In the genomic region with DNA sequence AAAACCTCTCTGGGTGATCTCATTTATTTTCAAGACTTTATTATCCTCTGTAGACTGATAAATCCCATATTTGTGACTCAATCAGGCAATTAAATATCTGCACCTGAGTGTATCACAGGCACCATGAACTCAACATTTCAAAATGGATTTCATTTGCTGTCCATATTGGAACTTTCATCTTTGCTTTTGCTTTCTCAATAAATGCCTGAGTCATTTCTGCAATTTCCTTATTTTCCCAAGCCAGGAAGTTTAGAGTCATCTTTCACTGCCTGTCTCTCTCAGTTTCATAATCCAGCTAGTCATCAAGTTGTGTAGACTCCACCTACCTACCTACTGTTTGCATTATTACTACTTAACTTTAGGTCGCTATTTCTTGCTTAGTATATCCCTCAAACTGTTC, we compare ENCODE assay signal across 13 cellular contexts.
DNase-seq lines count a peak whose midpoint lies in the region; ATAC-seq and TF ChIP-seq lines count a peak whose summit lies in the region.
"Had no signal": no experiment of that assay in that cellular context is flagged by ENCODE, and none has a peak within 500 bp of the region (broad histone marks: within the 10 kb centered on the region; RNA-seq: fewer than 3 reads in every experiment).

No MANE protein-coding gene starts in this region.

- H3K27ac ChIP-seq in A673 (ENCODE audit: low read depth, low read length, poor library complexity, severe bottlenecking) (peak overlapping the region; percentile 47), SU-DHL-6 (ENCODE audit: low read depth, low read length) (peak overlapping the region; percentile 38; the same call in 1 of the 2 replicates)

- no peak overlapping the region for H3K4me2 ChIP-seq in SU-DHL-6 (ENCODE audit: low read depth, low read length, poor library complexity, severe bottlenecking)

- POLR2A ChIA-PET in A673 (lab: Charles Lee; ENCODE audit: low non-redundant PET): no interaction called here

- H3K9ac ChIP-seq in SU-DHL-6 (ENCODE audit: low read length): no peak overlapping the region

- no TSS peak for BruUV-seq in A673 (replicated peaks; lab: Mats Ljungman, UMichigan)

- no peaks in the 10 kb centered on the region for H3K36me3 Mint-ChIP-seq in HFFc6 (ENCODE audit: low read depth)
- no peaks in the 10 kb centered on the region for H3K36me3 Mint-ChIP-seq in activated T-cell treated with anti-CD3 and anti-CD28 coated beads, Interleukin-2, amount 50 U/mL, for 24 hours (ENCODE audit: low read depth)

- no peaks in the 10 kb centered on the region for H4K20me1 ChIP-seq in SU-DHL-6 (ENCODE audit: low read depth, low read length)

- peaks cover 40% of the 10 kb centered on the region for H3F3A ChIP-seq in SU-DHL-6 (ENCODE audit: insufficient read depth)

- ATAC-seq in HG03565 (IDR thresholded peaks at IDR 0.05; ENCODE audit: unreplicated experiment) (no peak), HG03039 (IDR thresholded peaks at IDR 0.05; ENCODE audit: unreplicated experiment) (no peak)

- CTCF ChIA-PET in A673 (lab: Charles Lee): no interaction called here

- H3K36me3 ChIP-seq in A673 (ENCODE audit: insufficient read depth, low read length, poor library complexity, severe bottlenecking): no peaks in the 10 kb centered on the region
- 0 out of 2 replicates have a peak, but pooled peaks cover 3% of the 10 kb centered on the region for H3K36me3 ChIP-seq in SU-DHL-6 (ENCODE audit: low read length)
- H3K36me3 ChIP-seq: BE2C had no signal

- H3K9me2 ChIP-seq in SU-DHL-6 (replicated peaks; ENCODE audit: insufficient read depth, low read length): no peaks in the 10 kb centered on the region

- TF ChIP-seq CTCF in A673 (conservative IDR thresholded peaks at IDR 0.05; ENCODE audit: low read depth, low read length) (no peak), HFFc6 (IDR thresholded peaks at IDR 0.05) (no peak), SU-DHL-6 (IDR thresholded peaks at IDR 0.05; ENCODE audit: insufficient read depth, low read length, poor library complexity, severe bottlenecking) (no peak)

- H3K4me1 Mint-ChIP-seq in HFFc6 (ENCODE audit: low read depth): peaks cover 17% of the 10 kb centered on the region
- H3K4me1 Mint-ChIP-seq in activated T-cell treated with anti-CD3 and anti-CD28 coated beads, Interleukin-2, amount 50 U/mL, for 24 hours (ENCODE audit: low read depth): peaks cover 3% of the 10 kb centered on the region

- H3K27me3 Mint-ChIP-seq in HFFc6 (ENCODE audit: insufficient read depth): no peaks in the 10 kb centered on the region
- H3K27me3 Mint-ChIP-seq in activated T-cell treated with anti-CD3 and anti-CD28 coated beads, Interleukin-2, amount 50 U/mL, for 24 hours: peaks cover 2% of the 10 kb centered on the region

- no peaks in the 10 kb centered on the region for H3K79me2 ChIP-seq in SU-DHL-6 (ENCODE audit: insufficient read depth, low read length)

- H3K9me3 Mint-ChIP-seq in HFFc6: no peaks in the 10 kb centered on the region; the same call in 1 of the 2 replicates
- peaks cover 8% of the 10 kb centered on the region for H3K9me3 Mint-ChIP-seq in activated T-cell treated with anti-CD3 and anti-CD28 coated beads, Interleukin-2, amount 50 U/mL, for 24 hours

- peak overlapping the region; percentile 80 for H3K27ac Mint-ChIP-seq in HFFc6
- no peak overlapping the region for H3K27ac Mint-ChIP-seq in activated T-cell treated with anti-CD3 and anti-CD28 coated beads, Interleukin-2, amount 50 U/mL, for 24 hours

- H3K4me3 ChIP-seq in A673 (ENCODE audit: low read depth, low read length, poor library complexity, severe bottlenecking) (no peak overlapping the region), SU-DHL-6 (ENCODE audit: insufficient read depth, low read length, poor library complexity, severe bottlenecking) (no peak overlapping the region)

- peak overlapping the region; percentile 21 for H2AFZ ChIP-seq in SU-DHL-6 (ENCODE audit: low read depth, low read length, severe bottlenecking)

- H3K9me3 ChIP-seq in A673 (ENCODE audit: low read depth, low read length, poor library complexity, severe bottlenecking) (peaks cover 9% of the 10 kb centered on the region), SU-DHL-6 (ENCODE audit: insufficient read depth, low read length) (peaks cover 5% of the 10 kb centered on the region; the same call in 1 of the 2 replicates)
- H3K9me3 ChIP-seq: BE2C had no signal

- DNase-seq in A673 (ENCODE audit: low spot score) (peak; percentile 66), HFFc6 (peak; percentile 38), hepatic stellate cell (ENCODE audit: low spot score) (peak; percentile 12), midbrain (lab: John Stamatoyannopoulos, UW) (no peak)
- no peak for DNase-seq in activated T-cell treated with anti-CD3 and anti-CD28 coated beads, Interleukin-2, amount 50 U/mL, for 24 hours
- DNase-seq: activated T-cell treated with anti-CD3 and anti-CD28 coated beads, Interleukin-2, amount 50 U/mL, for 1 hour; BE2C; NCI-H1436; retina; T-helper 1 cell had no signal

- intact Hi-C loops in A673 (cut with micrococcal nuclease; ENCODE audit: unreplicated experiment): no loop called here

- peaks cover 9% of the 10 kb centered on the region for H3K4me1 ChIP-seq in A673 (ENCODE audit: insufficient read depth, low read length, poor library complexity, severe bottlenecking)
- H3K4me1 ChIP-seq: BE2C had no signal

- peak overlapping the region; percentile 60 for H3K4me3 Mint-ChIP-seq in HFFc6
- no peak overlapping the region for H3K4me3 Mint-ChIP-seq in activated T-cell treated with anti-CD3 and anti-CD28 coated beads, Interleukin-2, amount 50 U/mL, for 24 hours

- H3K27me3 ChIP-seq in A673 (replicated peaks; ENCODE audit: insufficient read depth, low read depth, low read length, poor library complexity) (no peaks in the 10 kb centered on the region), SU-DHL-6 (ENCODE audit: low read length) (no peaks in the 10 kb centered on the region)
- H3K27me3 ChIP-seq: BE2C had no signal

Comparison
In these comparisons a context has a peak if more than half of its experiments do, and no peak if none do; other contexts are left out.
1. DNase-seq: peak in A673 (single experiment), HFFc6 (single experiment) and hepatic stellate cell (single experiment); none in activated T-cell treated with anti-CD3 and anti-CD28 coated beads, Interleukin-2, amount 50 U/mL, for 24 hours (single experiment) and midbrain (single experiment).